16 cellular contexts compared by ENCODE assay signal in genomic region chr2:60450488-60450887, GRCh38.
DNase-seq lines count a peak whose midpoint lies in the region; FAIRE-seq and TF ChIP-seq lines count a peak whose summit lies in the region.
"Had no signal": no experiment of that assay in that cellular context is flagged by ENCODE, and none has a peak within 500 bp of the region (broad histone marks: within the 10 kb centered on the region; RNA-seq: fewer than 3 reads in every experiment).

No MANE protein-coding gene starts in this region.

- no peak overlapping the region for H3K4me3 ChIP-seq in Karpas-422 (ENCODE audit: low read length)
- H3K4me3 ChIP-seq in neural progenitor cell: no peak overlapping the region
- H3K4me3 ChIP-seq in HAP-1: no peak overlapping the region
- H3K4me3 ChIP-seq in neuronal stem cell (ENCODE audit: low read length in 2 of 2): no peak overlapping the region

- H2AK5ac ChIP-seq in neuronal stem cell (ENCODE audit: low read depth, low read length): no peak overlapping the region

- H3K27ac Mint-ChIP-seq in brain (peak overlapping the region in 3 of 5 experiments; percentile 9 to 34 (median 9)), neural progenitor cell (peak overlapping the region; percentile 17), glutamatergic neuron (ENCODE audit: unreplicated experiment) (no peak overlapping the region), chondrocyte (ENCODE audit: unreplicated experiment) (no peak overlapping the region)
- H3K27ac Mint-ChIP-seq: CD4-positive, alpha-beta memory T cell had no signal

- no peak overlapping the region for H4K8ac ChIP-seq in neuronal stem cell (ENCODE audit: low read depth, low read length)

- peaks cover 14% of the 10 kb centered on the region for H3F3A ChIP-seq in neural progenitor cell (ENCODE audit: low read depth)

- peaks cover 22% of the 10 kb centered on the region for H3K36me3 Mint-ChIP-seq in brain
- H3K36me3 Mint-ChIP-seq in neural progenitor cell: no peaks in the 10 kb centered on the region
- no peaks in the 10 kb centered on the region for H3K36me3 Mint-ChIP-seq in glutamatergic neuron (ENCODE audit: unreplicated experiment)
- no peaks in the 10 kb centered on the region for H3K36me3 Mint-ChIP-seq in chondrocyte (ENCODE audit: low read depth)
- H3K36me3 Mint-ChIP-seq: CD4-positive, alpha-beta memory T cell had no signal

- H2BK120ac ChIP-seq in neuronal stem cell (ENCODE audit: low read depth, low read length): no peak overlapping the region

- WGBS in neuronal stem cell (ENCODE audit: extremely low coverage in 2 of 2, insufficient read length in 2 of 2, insufficient replicate concordance in 1 of 2), 2 donors: no CpG with 5 or more reads among the region's 1 CpG

- H3K27me3 Mint-ChIP-seq in brain: peaks cover 5% of the 10 kb centered on the region
- peaks cover 6% of the 10 kb centered on the region for H3K27me3 Mint-ChIP-seq in neural progenitor cell (ENCODE audit: insufficient read depth, low read depth)
- H3K27me3 Mint-ChIP-seq in glutamatergic neuron (ENCODE audit: unreplicated experiment): no peaks in the 10 kb centered on the region
- no peaks in the 10 kb centered on the region for H3K27me3 Mint-ChIP-seq in chondrocyte (ENCODE audit: low read depth)
- H3K27me3 Mint-ChIP-seq: CD4-positive, alpha-beta memory T cell had no signal

- H2AFZ ChIP-seq in Karpas-422 (ENCODE audit: low read length) (no peak overlapping the region), neural progenitor cell (replicated peaks) (no peak overlapping the region), neuronal stem cell (ENCODE audit: low read length) (no peak overlapping the region)

- no peak overlapping the region for H2BK12ac ChIP-seq in neuronal stem cell (ENCODE audit: low read length)

- peaks cover 16% of the 10 kb centered on the region; the same call in 1 of the 2 replicates for H3K36me3 ChIP-seq in Karpas-422 (ENCODE audit: insufficient read depth, low read length)
- H3K36me3 ChIP-seq in neural progenitor cell: no peaks in the 10 kb centered on the region
- 0 out of 2 replicates have a peak, but pooled peaks cover 2% of the 10 kb centered on the region for H3K36me3 ChIP-seq in HAP-1 (replicated peaks)
- H3K36me3 ChIP-seq in neuronal stem cell (replicated peaks in 1 of 2; ENCODE audit: control insufficient read depth in 2 of 2, insufficient read depth in 2 of 2, low read length in 2 of 2): no peaks in the 10 kb centered on the region
- H3K36me3 ChIP-seq: BE2C had no signal

- H3K14ac ChIP-seq in neuronal stem cell (ENCODE audit: low read length): no peak overlapping the region

- no peaks in the 10 kb centered on the region for H3K9me2 ChIP-seq in Karpas-422 (replicated peaks; ENCODE audit: insufficient read depth, low read length)

- H2BK5ac ChIP-seq in neuronal stem cell (ENCODE audit: low read length): no peak overlapping the region

- no peak for TF ChIP-seq CTCF in brain (conservative IDR thresholded peaks at IDR 0.05)
- TF ChIP-seq CTCF in neural progenitor cell (IDR thresholded peaks at IDR 0.05): no peak
- no peak for TF ChIP-seq CTCF in glutamatergic neuron (IDR thresholded peaks at IDR 0.05; ENCODE audit: partially characterized antibody, unreplicated experiment)
- no peak for TF ChIP-seq CTCF in chondrocyte (IDR thresholded peaks at IDR 0.05)

- no peak overlapping the region for H4K91ac ChIP-seq in neuronal stem cell (ENCODE audit: low read depth, low read length, poor library complexity)

- in situ Hi-C loops in HAP-1 (cut with MboI; ENCODE audit: low sequenced_read_pairs): no loop called here

- FAIRE-seq in GM12892 (lab: Jason Lieb, UNC): peak; percentile 73
- FAIRE-seq: D721Med had no signal

- DNase-seq in GM12892 (ENCODE audit: insufficient read length): no peak
- peak; percentile 56 for DNase-seq in Karpas-422
- DNase-seq in neural progenitor cell (ENCODE audit: low spot score): no peak
- no peak for DNase-seq in glutamatergic neuron
- no peak for DNase-seq in HAP-1 (ENCODE audit: low spot score in 2 of 2)
- DNase-seq in chondrocyte (ENCODE audit: low spot score): no peak
- no peak for DNase-seq in neuronal stem cell (ENCODE audit: low spot score)
- DNase-seq: BE2C; CD4-positive, alpha-beta memory T cell; KG1; NCI-H1105; NCI-H1694 treated with DMSO at 0.1 percent for 48 hours; NCI-H446 treated with DMSO at 0.1 percent for 48 hours had no signal

- H3K4me1 ChIP-seq in Karpas-422 (ENCODE audit: low read length): peaks cover 33% of the 10 kb centered on the region
- H3K4me1 ChIP-seq in neural progenitor cell: peaks cover 39% of the 10 kb centered on the region
- no peaks in the 10 kb centered on the region for H3K4me1 ChIP-seq in HAP-1
- H3K4me1 ChIP-seq in neuronal stem cell (ENCODE audit: control insufficient read depth in 2 of 2, insufficient read depth in 1 of 2, low read depth in 1 of 2, low read length in 2 of 2): peaks cover 4 to 12% of the 10 kb centered on the region in 2 donors
- H3K4me1 ChIP-seq: BE2C had no signal

- H3K18ac ChIP-seq in neuronal stem cell (ENCODE audit: low read length): no peak overlapping the region

- H3K79me1 ChIP-seq in neuronal stem cell (ENCODE audit: low read depth, low read length): no peaks in the 10 kb centered on the region

- H3K4me3 Mint-ChIP-seq in brain: no peak overlapping the region
- no peak overlapping the region for H3K4me3 Mint-ChIP-seq in neural progenitor cell
- H3K4me3 Mint-ChIP-seq in glutamatergic neuron (ENCODE audit: unreplicated experiment): no peak overlapping the region
- H3K4me3 Mint-ChIP-seq in chondrocyte (ENCODE audit: unreplicated experiment): no peak overlapping the region
- H3K4me3 Mint-ChIP-seq: CD4-positive, alpha-beta memory T cell had no signal

- no peaks in the 10 kb centered on the region for H3K27me3 ChIP-seq in Karpas-422 (ENCODE audit: low read length)
- H3K27me3 ChIP-seq in neural progenitor cell: no peaks in the 10 kb centered on the region
- H3K27me3 ChIP-seq in HAP-1 (ENCODE audit: low read depth): no peaks in the 10 kb centered on the region
- no peaks in the 10 kb centered on the region for H3K27me3 ChIP-seq in neuronal stem cell (ENCODE audit: control insufficient read depth in 3 of 3, insufficient read depth in 3 of 3, low read depth in 1 of 3, low read length in 3 of 3)
- H3K27me3 ChIP-seq: BE2C had no signal

- H3K9me3 Mint-ChIP-seq in brain: peaks cover 0 to 3% (median 0%) of the 10 kb centered on the region in 5 experiments
- no peaks in the 10 kb centered on the region for H3K9me3 Mint-ChIP-seq in neural progenitor cell
- H3K9me3 Mint-ChIP-seq in glutamatergic neuron (ENCODE audit: unreplicated experiment): no peaks in the 10 kb centered on the region
- no peaks in the 10 kb centered on the region for H3K9me3 Mint-ChIP-seq in chondrocyte (ENCODE audit: low read depth)
- H3K9me3 Mint-ChIP-seq: CD4-positive, alpha-beta memory T cell had no signal

- H3K9me3 ChIP-seq in Karpas-422 (ENCODE audit: low read length): no peaks in the 10 kb centered on the region
- H3K9me3 ChIP-seq in neural progenitor cell (ENCODE audit: low read depth): no peaks in the 10 kb centered on the region
- no peaks in the 10 kb centered on the region for H3K9me3 ChIP-seq in HAP-1
- H3K9me3 ChIP-seq in neuronal stem cell (replicated peaks in 1 of 2; ENCODE audit: control insufficient read depth in 2 of 2, insufficient read depth in 1 of 2, low read depth in 1 of 2, low read length in 2 of 2): no peaks in the 10 kb centered on the region
- H3K9me3 ChIP-seq: BE2C had no signal

- H3K4ac ChIP-seq in neuronal stem cell (ENCODE audit: low read length): no peak overlapping the region

- TF ChIP-seq POLR2A in GM12892 (IDR thresholded peaks at IDR 0.05; ENCODE audit: low read depth, low read length): no peak

- H3K9ac ChIP-seq in Karpas-422 (ENCODE audit: low read length) (no peak overlapping the region), neural progenitor cell (no peak overlapping the region), neuronal stem cell (ENCODE audit: low read depth, low read length, poor library complexity) (no peak overlapping the region)

- H3K79me2 ChIP-seq in Karpas-422 (ENCODE audit: low read length) (peaks cover 11% of the 10 kb centered on the region), neural progenitor cell (ENCODE audit: low read depth) (no peaks in the 10 kb centered on the region)

- no peak overlapping the region for H2BK15ac ChIP-seq in neuronal stem cell (ENCODE audit: low read length)

- H3K23ac ChIP-seq in neuronal stem cell (ENCODE audit: low read depth, low read length, poor library complexity): no peak overlapping the region

- H3K4me2 ChIP-seq in Karpas-422 (ENCODE audit: low read depth, low read length, poor library complexity, severe bottlenecking): no peak overlapping the region
- no peak overlapping the region for H3K4me2 ChIP-seq in neural progenitor cell
- H3K4me2 ChIP-seq in neuronal stem cell (ENCODE audit: insufficient read depth, low read length, poor library complexity, severe bottlenecking): no peak overlapping the region

- H3K27ac ChIP-seq in Karpas-422 (ENCODE audit: low read length) (peak overlapping the region; percentile 43), neural progenitor cell (no peak overlapping the region), neuronal stem cell (replicated peaks; ENCODE audit: low read length) (no peak overlapping the region)
- H3K27ac ChIP-seq: HL-60 had no signal

- H4K20me1 ChIP-seq in Karpas-422 (ENCODE audit: insufficient read depth, low read depth, low read length): no peaks in the 10 kb centered on the region
- H4K20me1 ChIP-seq in neural progenitor cell (ENCODE audit: low read depth): no peaks in the 10 kb centered on the region

- H3K4me1 Mint-ChIP-seq in brain (peaks cover 32% of the 10 kb centered on the region), neural progenitor cell (peaks cover 26% of the 10 kb centered on the region), glutamatergic neuron (ENCODE audit: low read depth, unreplicated experiment) (peaks cover 15% of the 10 kb centered on the region), chondrocyte (ENCODE audit: low read depth) (peaks cover 13% of the 10 kb centered on the region)
- H3K4me1 Mint-ChIP-seq: CD4-positive, alpha-beta memory T cell had no signal

Comparison
In these comparisons a context has a peak if more than half of its experiments do, and no peak if none do; other contexts are left out.
1. H3K27ac Mint-ChIP-seq: peak in brain (3 of 5) and neural progenitor cell (single experiment); none in glutamatergic neuron (single experiment) and chondrocyte (single experiment).